ENCODE assay signal across 17 cellular contexts in genomic region chr2:63819256-63819655, GRCh38. TPM values are rescaled to one million over a fixed set of nuclear protein-coding genes. Genes with fewer than 3 reads are reported as not detected.
A peak's percentile ranks its signal among the peaks of the same experiment; 100 is the strongest.
DNase-seq lines count a peak whose midpoint lies in the region; ATAC-seq and TF ChIP-seq lines count a peak whose summit lies in the region.
"Had no signal": no experiment of that assay in that cellular context is flagged by ENCODE, and none has a peak within 500 bp of the region (broad histone marks: within the 10 kb centered on the region; RNA-seq: fewer than 3 reads in every experiment).

No MANE protein-coding gene starts in this region.

- no peak overlapping the region for H3K4me3 ChIP-seq in HL-60 (replicated peaks; ENCODE audit: insufficient read depth, low read length)
- no peak overlapping the region for H3K4me3 ChIP-seq in esophagus muscularis mucosa
- H3K4me3 ChIP-seq in parathyroid adenoma (ENCODE audit: low read depth, low read length): no peak overlapping the region
- H3K4me3 ChIP-seq: coronary artery, thyroid gland had no signal

- H2AFZ ChIP-seq in parathyroid adenoma: peak overlapping the region; percentile 36

- TF ChIP-seq EP300 in esophagus muscularis mucosa (IDR thresholded peaks at IDR 0.05): no peak

- no peak for TF ChIP-seq CTCF in HL-60 (IDR thresholded peaks at IDR 0.05; ENCODE audit: insufficient read depth, low read length)
- no peak for TF ChIP-seq CTCF in esophagus muscularis mucosa (IDR thresholded peaks at IDR 0.05)
- TF ChIP-seq CTCF in parathyroid adenoma (IDR thresholded peaks at IDR 0.05): no peak

- H3K79me2 ChIP-seq in parathyroid adenoma: no peaks in the 10 kb centered on the region

- no peak for TF ChIP-seq POLR2A in esophagus muscularis mucosa (IDR thresholded peaks at IDR 0.05; ENCODE audit: low read depth)

- no peak overlapping the region for H3K9ac ChIP-seq in parathyroid adenoma

- no peak for ATAC-seq in GM21723 (IDR thresholded peaks at IDR 0.05; ENCODE audit: unreplicated experiment)
- ATAC-seq in HG03280 (IDR thresholded peaks at IDR 0.05; ENCODE audit: unreplicated experiment): no peak
- ATAC-seq: HCT116 had no signal

- H3K36me3 ChIP-seq in esophagus muscularis mucosa: no peaks in the 10 kb centered on the region
- H3K36me3 ChIP-seq in parathyroid adenoma (ENCODE audit: control insufficient read depth, insufficient read depth, low read length): no peaks in the 10 kb centered on the region
- H3K36me3 ChIP-seq: neutrophil, thyroid gland had no signal

- H3K4me1 ChIP-seq in esophagus muscularis mucosa: peaks cover 0 to 10% (median 4%) of the 10 kb centered on the region in 4 donors
- no peaks in the 10 kb centered on the region for H3K4me1 ChIP-seq in parathyroid adenoma
- H3K4me1 ChIP-seq: thyroid gland had no signal

- no peak overlapping the region for H3K4me2 ChIP-seq in parathyroid adenoma (ENCODE audit: low read length)

- DNase-seq in HL-60 (ENCODE audit: low read depth in 1 of 2, low spot score in 1 of 2): no peak
- DNase-seq in NCI-H2107 (lab: John Stamatoyannopoulos, UW): peak; percentile 13
- DNase-seq in esophagus muscularis mucosa (ENCODE audit: extremely low spot score): no peak
- no peak for DNase-seq in ureter (ENCODE audit: low spot score)
- no peak for DNase-seq in central memory CD4-positive, alpha-beta T cell
- DNase-seq: activated CD4-positive, CD25-positive, alpha-beta regulatory T cell treated with anti-CD3 and anti-CD28 coated beads, Interleukin-2, amount 50 U/mL, for 72 hours; activated effector memory CD4-positive, alpha-beta T cell treated with Interleukin-2 at 50 U/mL for 16 hours; AML-193; SIG-M5; stimulated activated CD4-positive, alpha-beta T cell treated with anti-CD3 and anti-CD28 coated beads, Interleukin-4, amount 100 ng/mL, for 4 hours; thyroid gland had no signal

- H3K27ac ChIP-seq in HL-60 (replicated peaks): peak overlapping the region; percentile 66
- peak overlapping the region; percentile 10 to 68 (median 34) for H3K27ac ChIP-seq in esophagus muscularis mucosa (replicated peaks in 1 of 4)
- no peak overlapping the region for H3K27ac ChIP-seq in parathyroid adenoma
- H3K27ac ChIP-seq: neutrophil, thyroid gland had no signal

- H3K27me3 ChIP-seq in HL-60 (ENCODE audit: insufficient read depth, poor library complexity, severe bottlenecking) (no peaks in the 10 kb centered on the region), esophagus muscularis mucosa (no peaks in the 10 kb centered on the region), parathyroid adenoma (ENCODE audit: control insufficient read depth, insufficient read depth, low read length) (no peaks in the 10 kb centered on the region)
- H3K27me3 ChIP-seq: neutrophil, thyroid gland had no signal

- intact Hi-C loops in esophagus muscularis mucosa (cut with DNase I): no loop called here

- 76% methylated on average over 3 of the region's 3 CpGs for WGBS in esophagus muscularis mucosa

- H3K9me3 ChIP-seq in esophagus muscularis mucosa (no peaks in the 10 kb centered on the region), parathyroid adenoma (ENCODE audit: control insufficient read depth, low read length) (no peaks in the 10 kb centered on the region)
- H3K9me3 ChIP-seq: neutrophil, thyroid gland had no signal

RNA-seq across cellular contexts. Expression of gene UGP2, which starts 22.4 kb away (rescaled TPM):
- total RNA-seq in esophagus muscularis mucosa (100 to 1,000 TPM; 163 to 247 (median 198) TPM), ureter (113 TPM)
